1 cellular context compared by ENCODE assay signal in the genomic region with DNA sequence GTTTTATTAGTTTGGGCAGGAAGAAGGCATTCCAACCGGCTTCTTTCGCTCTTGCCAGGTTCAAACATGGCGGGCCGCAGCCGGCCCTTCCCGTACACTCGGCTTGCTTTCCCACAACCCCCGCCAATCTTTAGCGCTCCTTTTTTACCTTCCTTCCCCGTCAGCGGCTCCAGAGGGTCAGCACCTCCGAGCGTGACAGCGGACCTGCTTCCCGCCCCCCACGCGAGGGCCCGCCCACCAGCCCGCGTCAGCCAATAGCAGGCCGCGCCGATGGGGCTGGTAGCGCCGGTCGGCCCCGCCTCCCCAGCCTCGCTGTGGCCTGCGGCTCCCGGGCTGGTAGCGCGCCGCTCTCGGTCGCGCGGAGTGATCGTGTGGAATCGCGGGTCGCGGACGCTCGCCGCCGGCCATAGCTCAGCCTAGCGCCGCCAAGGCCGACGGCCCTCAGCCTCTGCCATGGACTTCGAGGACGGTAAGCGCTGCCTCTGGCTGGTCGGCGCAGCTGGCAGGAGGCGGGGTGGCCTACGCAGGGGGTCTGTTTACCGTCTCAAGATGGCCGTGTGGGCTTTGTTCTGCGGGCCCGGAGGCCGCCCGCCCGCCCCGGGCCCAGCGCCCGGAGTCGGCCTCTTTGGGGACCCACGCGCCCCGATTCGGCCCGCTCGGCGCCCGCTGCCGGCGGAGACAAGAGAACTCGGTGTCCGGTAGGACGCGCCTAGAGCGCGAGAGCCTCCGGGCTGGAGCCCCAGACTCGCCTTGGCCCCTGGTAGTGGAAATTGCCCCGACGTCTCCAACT.
TF ChIP-seq lines count a peak whose summit lies in the region.

A gene with protein sequence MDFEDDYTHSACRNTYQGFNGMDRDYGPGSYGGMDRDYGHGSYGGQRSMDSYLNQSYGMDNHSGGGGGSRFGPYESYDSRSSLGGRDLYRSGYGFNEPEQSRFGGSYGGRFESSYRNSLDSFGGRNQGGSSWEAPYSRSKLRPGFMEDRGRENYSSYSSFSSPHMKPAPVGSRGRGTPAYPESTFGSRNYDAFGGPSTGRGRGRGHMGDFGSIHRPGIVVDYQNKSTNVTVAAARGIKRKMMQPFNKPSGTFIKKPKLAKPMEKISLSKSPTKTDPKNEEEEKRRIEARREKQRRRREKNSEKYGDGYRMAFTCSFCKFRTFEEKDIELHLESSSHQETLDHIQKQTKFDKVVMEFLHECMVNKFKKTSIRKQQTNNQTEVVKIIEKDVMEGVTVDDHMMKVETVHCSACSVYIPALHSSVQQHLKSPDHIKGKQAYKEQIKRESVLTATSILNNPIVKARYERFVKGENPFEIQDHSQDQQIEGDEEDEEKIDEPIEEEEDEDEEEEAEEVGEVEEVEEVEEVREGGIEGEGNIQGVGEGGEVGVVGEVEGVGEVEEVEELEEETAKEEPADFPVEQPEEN (plus strand): TSS at position 306 of the 790 bp plus-strand sequence. CDS start 148 bp downstream, at position 454.

TF ChIP-seq in HEK293, 187 proteins besides CTCF, POLR2A, EP300 and RAD21 (continued from another document and continues in another):
- TF ChIP-seq, protein P1, sequence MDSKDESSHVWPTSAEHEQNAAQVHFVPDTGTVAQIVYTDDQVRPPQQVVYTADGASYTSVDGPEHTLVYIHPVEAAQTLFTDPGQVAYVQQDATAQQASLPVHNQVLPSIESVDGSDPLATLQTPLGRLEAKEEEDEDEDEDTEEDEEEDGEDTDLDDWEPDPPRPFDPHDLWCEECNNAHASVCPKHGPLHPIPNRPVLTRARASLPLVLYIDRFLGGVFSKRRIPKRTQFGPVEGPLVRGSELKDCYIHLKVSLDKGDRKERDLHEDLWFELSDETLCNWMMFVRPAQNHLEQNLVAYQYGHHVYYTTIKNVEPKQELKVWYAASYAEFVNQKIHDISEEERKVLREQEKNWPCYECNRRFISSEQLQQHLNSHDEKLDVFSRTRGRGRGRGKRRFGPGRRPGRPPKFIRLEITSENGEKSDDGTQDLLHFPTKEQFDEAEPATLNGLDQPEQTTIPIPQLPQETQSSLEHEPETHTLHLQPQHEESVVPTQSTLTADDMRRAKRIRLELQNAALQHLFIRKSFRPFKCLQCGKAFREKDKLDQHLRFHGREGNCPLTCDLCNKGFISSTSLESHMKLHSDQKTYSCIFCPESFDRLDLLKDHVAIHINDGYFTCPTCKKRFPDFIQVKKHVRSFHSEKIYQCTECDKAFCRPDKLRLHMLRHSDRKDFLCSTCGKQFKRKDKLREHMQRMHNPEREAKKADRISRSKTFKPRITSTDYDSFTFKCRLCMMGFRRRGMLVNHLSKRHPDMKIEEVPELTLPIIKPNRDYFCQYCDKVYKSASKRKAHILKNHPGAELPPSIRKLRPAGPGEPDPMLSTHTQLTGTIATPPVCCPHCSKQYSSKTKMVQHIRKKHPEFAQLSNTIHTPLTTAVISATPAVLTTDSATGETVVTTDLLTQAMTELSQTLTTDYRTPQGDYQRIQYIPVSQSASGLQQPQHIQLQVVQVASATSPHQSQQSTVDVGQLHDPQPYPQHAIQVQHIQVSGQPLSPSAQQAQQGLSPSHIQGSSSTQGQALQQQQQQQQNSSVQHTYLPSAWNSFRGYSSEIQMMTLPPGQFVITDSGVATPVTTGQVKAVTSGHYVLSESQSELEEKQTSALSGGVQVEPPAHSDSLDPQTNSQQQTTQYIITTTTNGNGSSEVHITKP (tag by site-specific recombination; IDR thresholded peaks at IDR 0.05), result peak; percentile 87
- peak; percentile 81 for TF ChIP-seq SP7 (tag by site-specific recombination; IDR thresholded peaks at IDR 0.05)
- TF ChIP-seq ZNF174 (tag by site-specific recombination; IDR thresholded peaks at IDR 0.05), result no peak
- no peak for TF ChIP-seq ZNF670 (tag by site-specific recombination; IDR thresholded peaks at IDR 0.05; ENCODE audit: low read depth)
- TF ChIP-seq ZNF24 (tag by site-specific recombination; IDR thresholded peaks at IDR 0.05), result 0 out of 2 replicates have a peak, but pooled peaks have one; percentile 78
- peak; percentile 66; the same call in 1 of the 2 replicates for TF ChIP-seq ZNF394 (tag by site-specific recombination; IDR thresholded peaks at IDR 0.05; ENCODE audit: borderline replicate concordance)
- TF ChIP-seq OVOL3 (tag by site-specific recombination; IDR thresholded peaks at IDR 0.05), result no peak
- TF ChIP-seq KLF1 (tag by site-specific recombination; IDR thresholded peaks at IDR 0.05), result peak; percentile 42; the same call in 1 of the 2 replicates
- peak; percentile 92 for TF ChIP-seq SP2 (tag by site-specific recombination; IDR thresholded peaks at IDR 0.05)
- TF ChIP-seq ZBTB8A (tag by site-specific recombination; IDR thresholded peaks at IDR 0.05), result peak; percentile 97
- TF ChIP-seq, protein P2, sequence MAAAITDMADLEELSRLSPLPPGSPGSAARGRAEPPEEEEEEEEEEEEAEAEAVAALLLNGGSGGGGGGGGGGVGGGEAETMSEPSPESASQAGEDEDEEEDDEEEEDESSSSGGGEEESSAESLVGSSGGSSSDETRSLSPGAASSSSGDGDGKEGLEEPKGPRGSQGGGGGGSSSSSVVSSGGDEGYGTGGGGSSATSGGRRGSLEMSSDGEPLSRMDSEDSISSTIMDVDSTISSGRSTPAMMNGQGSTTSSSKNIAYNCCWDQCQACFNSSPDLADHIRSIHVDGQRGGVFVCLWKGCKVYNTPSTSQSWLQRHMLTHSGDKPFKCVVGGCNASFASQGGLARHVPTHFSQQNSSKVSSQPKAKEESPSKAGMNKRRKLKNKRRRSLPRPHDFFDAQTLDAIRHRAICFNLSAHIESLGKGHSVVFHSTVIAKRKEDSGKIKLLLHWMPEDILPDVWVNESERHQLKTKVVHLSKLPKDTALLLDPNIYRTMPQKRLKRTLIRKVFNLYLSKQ (tag by site-specific recombination; IDR thresholded peaks at IDR 0.05; ENCODE audit: borderline replicate concordance), result no peak
- TF ChIP-seq, protein P3, sequence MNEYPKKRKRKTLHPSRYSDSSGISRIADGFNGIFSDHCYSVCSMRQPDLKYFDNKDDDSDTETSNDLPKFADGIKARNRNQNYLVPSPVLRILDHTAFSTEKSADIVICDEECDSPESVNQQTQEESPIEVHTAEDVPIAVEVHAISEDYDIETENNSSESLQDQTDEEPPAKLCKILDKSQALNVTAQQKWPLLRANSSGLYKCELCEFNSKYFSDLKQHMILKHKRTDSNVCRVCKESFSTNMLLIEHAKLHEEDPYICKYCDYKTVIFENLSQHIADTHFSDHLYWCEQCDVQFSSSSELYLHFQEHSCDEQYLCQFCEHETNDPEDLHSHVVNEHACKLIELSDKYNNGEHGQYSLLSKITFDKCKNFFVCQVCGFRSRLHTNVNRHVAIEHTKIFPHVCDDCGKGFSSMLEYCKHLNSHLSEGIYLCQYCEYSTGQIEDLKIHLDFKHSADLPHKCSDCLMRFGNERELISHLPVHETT (tag by site-specific recombination; IDR thresholded peaks at IDR 0.05), result peak; percentile 71; the same call in 1 of the 2 replicates
- no peak for TF ChIP-seq HOXA7 (CRISPR knock-in tag; IDR thresholded peaks at IDR 0.05; ENCODE audit: borderline replicate concordance)
- no peak for TF ChIP-seq PRDM1 (tag by site-specific recombination; IDR thresholded peaks at IDR 0.05)
- TF ChIP-seq OSR2 (tag by site-specific recombination; IDR thresholded peaks at IDR 0.05), result peak; percentile 93
- TF ChIP-seq TRIM28 (IDR thresholded peaks at IDR 0.05; ENCODE audit: borderline replicate concordance, low read length), result no peak
- peak; percentile 21; the same call in 1 of the 2 replicates for TF ChIP-seq BCL11B (tag by site-specific recombination; IDR thresholded peaks at IDR 0.05; ENCODE audit: low read depth)
- TF ChIP-seq, protein P4, sequence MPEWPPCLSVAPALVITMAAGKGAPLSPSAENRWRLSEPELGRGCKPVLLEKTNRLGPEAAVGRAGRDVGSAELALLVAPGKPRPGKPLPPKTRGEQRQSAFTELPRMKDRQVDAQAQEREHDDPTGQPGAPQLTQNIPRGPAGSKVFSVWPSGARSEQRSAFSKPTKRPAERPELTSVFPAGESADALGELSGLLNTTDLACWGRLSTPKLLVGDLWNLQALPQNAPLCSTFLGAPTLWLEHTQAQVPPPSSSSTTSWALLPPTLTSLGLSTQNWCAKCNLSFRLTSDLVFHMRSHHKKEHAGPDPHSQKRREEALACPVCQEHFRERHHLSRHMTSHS (tag by site-specific recombination; IDR thresholded peaks at IDR 0.05), result no peak
- TF ChIP-seq HOXD13 (CRISPR knock-in tag; IDR thresholded peaks at IDR 0.05; ENCODE audit: borderline replicate concordance), result peak; percentile 88
- TF ChIP-seq ZNF707 (tag by site-specific recombination; IDR thresholded peaks at IDR 0.05), result no peak
- 0 out of 2 replicates have a peak, but pooled peaks have one; percentile 86 for TF ChIP-seq ZNF660 (tag by site-specific recombination; IDR thresholded peaks at IDR 0.05)
- TF ChIP-seq ZNF157 (tag by site-specific recombination; IDR thresholded peaks at IDR 0.05), result no peak
- no peak for TF ChIP-seq ZNF155 (tag by site-specific recombination; IDR thresholded peaks at IDR 0.05)
- peak; percentile 90; the same call in 1 of the 2 replicates for TF ChIP-seq ZNF626 (tag by site-specific recombination; IDR thresholded peaks at IDR 0.05)
- TF ChIP-seq, protein P5, sequence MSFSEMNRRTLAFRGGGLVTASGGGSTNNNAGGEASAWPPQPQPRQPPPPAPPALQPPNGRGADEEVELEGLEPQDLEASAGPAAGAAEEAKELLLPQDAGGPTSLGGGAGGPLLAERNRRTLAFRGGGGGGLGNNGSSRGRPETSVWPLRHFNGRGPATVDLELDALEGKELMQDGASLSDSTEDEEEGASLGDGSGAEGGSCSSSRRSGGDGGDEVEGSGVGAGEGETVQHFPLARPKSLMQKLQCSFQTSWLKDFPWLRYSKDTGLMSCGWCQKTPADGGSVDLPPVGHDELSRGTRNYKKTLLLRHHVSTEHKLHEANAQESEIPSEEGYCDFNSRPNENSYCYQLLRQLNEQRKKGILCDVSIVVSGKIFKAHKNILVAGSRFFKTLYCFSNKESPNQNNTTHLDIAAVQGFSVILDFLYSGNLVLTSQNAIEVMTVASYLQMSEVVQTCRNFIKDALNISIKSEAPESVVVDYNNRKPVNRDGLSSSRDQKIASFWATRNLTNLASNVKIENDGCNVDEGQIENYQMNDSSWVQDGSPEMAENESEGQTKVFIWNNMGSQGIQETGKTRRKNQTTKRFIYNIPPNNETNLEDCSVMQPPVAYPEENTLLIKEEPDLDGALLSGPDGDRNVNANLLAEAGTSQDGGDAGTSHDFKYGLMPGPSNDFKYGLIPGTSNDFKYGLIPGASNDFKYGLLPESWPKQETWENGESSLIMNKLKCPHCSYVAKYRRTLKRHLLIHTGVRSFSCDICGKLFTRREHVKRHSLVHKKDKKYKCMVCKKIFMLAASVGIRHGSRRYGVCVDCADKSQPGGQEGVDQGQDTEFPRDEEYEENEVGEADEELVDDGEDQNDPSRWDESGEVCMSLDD (tag by site-specific recombination; IDR thresholded peaks at IDR 0.05), result no peak
- no peak for TF ChIP-seq ZNF837 (tag by site-specific recombination; IDR thresholded peaks at IDR 0.05)
- no peak for TF ChIP-seq ZNF510 (tag by site-specific recombination; IDR thresholded peaks at IDR 0.05; ENCODE audit: insufficient replicate concordance)
- TF ChIP-seq ZNF561 (tag by site-specific recombination; IDR thresholded peaks at IDR 0.05; ENCODE audit: borderline replicate concordance), result peak; percentile 53
- no peak for TF ChIP-seq ZNF433 (tag by site-specific recombination; IDR thresholded peaks at IDR 0.05; ENCODE audit: low read depth)
- TF ChIP-seq KLF16 (tag by site-specific recombination; IDR thresholded peaks at IDR 0.05), result no peak; the same call in none of the 2 replicates
- TF ChIP-seq, protein P6, sequence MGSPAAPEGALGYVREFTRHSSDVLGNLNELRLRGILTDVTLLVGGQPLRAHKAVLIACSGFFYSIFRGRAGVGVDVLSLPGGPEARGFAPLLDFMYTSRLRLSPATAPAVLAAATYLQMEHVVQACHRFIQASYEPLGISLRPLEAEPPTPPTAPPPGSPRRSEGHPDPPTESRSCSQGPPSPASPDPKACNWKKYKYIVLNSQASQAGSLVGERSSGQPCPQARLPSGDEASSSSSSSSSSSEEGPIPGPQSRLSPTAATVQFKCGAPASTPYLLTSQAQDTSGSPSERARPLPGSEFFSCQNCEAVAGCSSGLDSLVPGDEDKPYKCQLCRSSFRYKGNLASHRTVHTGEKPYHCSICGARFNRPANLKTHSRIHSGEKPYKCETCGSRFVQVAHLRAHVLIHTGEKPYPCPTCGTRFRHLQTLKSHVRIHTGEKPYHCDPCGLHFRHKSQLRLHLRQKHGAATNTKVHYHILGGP (tag by site-specific recombination; IDR thresholded peaks at IDR 0.05), result no peak
- TF ChIP-seq, protein P7, sequence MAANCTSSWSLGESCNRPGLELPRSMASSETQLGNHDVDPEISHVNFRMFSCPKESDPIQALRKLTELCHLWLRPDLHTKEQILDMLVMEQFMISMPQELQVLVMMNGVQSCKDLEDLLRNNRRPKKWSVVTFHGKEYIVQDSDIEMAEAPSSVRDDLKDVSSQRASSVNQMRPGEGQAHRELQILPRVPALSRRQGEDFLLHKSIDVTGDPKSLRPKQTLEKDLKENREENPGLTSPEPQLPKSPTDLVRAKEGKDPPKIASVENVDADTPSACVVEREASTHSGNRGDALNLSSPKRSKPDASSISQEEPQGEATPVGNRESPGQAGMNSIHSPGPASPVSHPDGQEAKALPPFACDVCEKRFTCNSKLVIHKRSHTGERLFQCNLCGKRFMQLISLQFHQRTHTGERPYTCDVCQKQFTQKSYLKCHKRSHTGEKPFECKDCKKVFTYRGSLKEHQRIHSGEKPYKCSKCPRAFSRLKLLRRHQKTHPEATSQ (tag by site-specific recombination; IDR thresholded peaks at IDR 0.05), result peak; percentile 91; the same call in 1 of the 2 replicates
- peak; percentile 81 for TF ChIP-seq ZSCAN16 (tag by site-specific recombination; IDR thresholded peaks at IDR 0.05)
- TF ChIP-seq, protein P8, sequence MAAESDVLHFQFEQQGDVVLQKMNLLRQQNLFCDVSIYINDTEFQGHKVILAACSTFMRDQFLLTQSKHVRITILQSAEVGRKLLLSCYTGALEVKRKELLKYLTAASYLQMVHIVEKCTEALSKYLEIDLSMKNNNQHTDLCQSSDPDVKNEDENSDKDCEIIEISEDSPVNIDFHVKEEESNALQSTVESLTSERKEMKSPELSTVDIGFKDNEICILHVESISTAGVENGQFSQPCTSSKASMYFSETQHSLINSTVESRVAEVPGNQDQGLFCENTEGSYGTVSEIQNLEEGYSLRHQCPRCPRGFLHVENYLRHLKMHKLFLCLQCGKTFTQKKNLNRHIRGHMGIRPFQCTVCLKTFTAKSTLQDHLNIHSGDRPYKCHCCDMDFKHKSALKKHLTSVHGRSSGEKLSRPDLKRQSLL (tag by site-specific recombination; IDR thresholded peaks at IDR 0.05), result peak; percentile 3; the same call in 1 of the 2 replicates
- TF ChIP-seq EGR2 (tag by site-specific recombination; IDR thresholded peaks at IDR 0.05; ENCODE audit: low read depth), result peak; percentile 68
- TF ChIP-seq, protein P9, sequence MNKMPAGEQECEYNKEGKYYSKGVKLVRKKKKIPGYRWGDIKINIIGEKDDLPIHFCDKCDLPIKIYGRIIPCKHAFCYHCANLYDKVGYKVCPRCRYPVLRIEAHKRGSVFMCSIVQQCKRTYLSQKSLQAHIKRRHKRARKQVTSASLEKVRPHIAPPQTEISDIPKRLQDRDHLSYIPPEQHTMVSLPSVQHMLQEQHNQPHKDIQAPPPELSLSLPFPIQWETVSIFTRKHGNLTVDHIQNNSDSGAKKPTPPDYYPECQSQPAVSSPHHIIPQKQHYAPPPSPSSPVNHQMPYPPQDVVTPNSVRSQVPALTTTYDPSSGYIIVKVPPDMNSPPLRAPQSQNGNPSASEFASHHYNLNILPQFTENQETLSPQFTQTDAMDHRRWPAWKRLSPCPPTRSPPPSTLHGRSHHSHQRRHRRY (tag by site-specific recombination; IDR thresholded peaks at IDR 0.05), result no peak
- no peak for TF ChIP-seq RBAK (tag by site-specific recombination; IDR thresholded peaks at IDR 0.05)
- peak; percentile 97 for TF ChIP-seq ZNF341 (tag by site-specific recombination; IDR thresholded peaks at IDR 0.05; ENCODE audit: low read depth)
- TF ChIP-seq ZNF777 (tag by site-specific recombination; IDR thresholded peaks at IDR 0.05; ENCODE audit: borderline replicate concordance), result no peak; the same call in 1 of the 2 replicates
- TF ChIP-seq GLIS1 (tag by site-specific recombination; IDR thresholded peaks at IDR 0.05), result peak; percentile 89
